Comparison of ENCODE assay signal across 17 cellular contexts in genomic region chr5:33118761-33119415, GRCh38.
DNase-seq lines count a peak whose midpoint lies in the region; ATAC-seq, FAIRE-seq and TF ChIP-seq lines count a peak whose summit lies in the region.
"Had no signal": no experiment of that assay in that cellular context is flagged by ENCODE, and none has a peak within 500 bp of the region (broad histone marks: within the 10 kb centered on the region; RNA-seq: fewer than 3 reads in every experiment).

No MANE protein-coding gene starts in this region.

- H3K27me3 ChIP-seq in MG63 (no peaks in the 10 kb centered on the region), endothelial cell of umbilical vein (ENCODE audit: control insufficient read depth in 2 of 2, insufficient read depth in 2 of 2, low read length in 2 of 2) (no peaks in the 10 kb centered on the region)
- H3K27me3 ChIP-seq: BLaER1 had no signal

- H3K4me3 ChIP-seq in MG63 = no peak overlapping the region
- no peak overlapping the region for H3K4me3 ChIP-seq in endothelial cell of umbilical vein (replicated peaks in 1 of 3; ENCODE audit: insufficient read depth in 1 of 3, low read depth in 1 of 3, low read length in 3 of 3)
- H3K4me3 ChIP-seq: BLaER1, PC-9 had no signal

- BruUV-seq in endothelial cell of umbilical vein (replicated peaks; lab: Mats Ljungman, UMichigan) = no TSS peak

- no peak for TF ChIP-seq CTCF in endothelial cell of umbilical vein (IDR thresholded peaks at IDR 0.05; ENCODE audit: extremely low read depth in 1 of 2, insufficient read depth in 1 of 2, low read depth in 1 of 2, low read length in 2 of 2)

- no peak for ATAC-seq in GM19395 (IDR thresholded peaks at IDR 0.05; ENCODE audit: unreplicated experiment)

- H3K27ac ChIP-seq in endothelial cell of umbilical vein (ENCODE audit: insufficient read depth, low read depth, low read length) = no peak overlapping the region
- H3K27ac ChIP-seq: BLaER1, HL-60, PC-9 had no signal

- H3K9me1 ChIP-seq in endothelial cell of umbilical vein (replicated peaks; ENCODE audit: control insufficient read depth, extremely low read depth, insufficient read depth, low read length) = no peaks in the 10 kb centered on the region

- H3K4me1 ChIP-seq in endothelial cell of umbilical vein (ENCODE audit: control insufficient read depth, extremely low read depth, insufficient read depth, low read length) = no peaks in the 10 kb centered on the region
- H3K4me1 ChIP-seq: BLaER1 had no signal

- intact Hi-C loops in endothelial cell of umbilical vein (cut with micrococcal nuclease) = no loop called here

- peaks cover 11% of the 10 kb centered on the region; the same call in 1 of the 2 replicates for H3K9me3 ChIP-seq in MG63
- no peaks in the 10 kb centered on the region for H3K9me3 ChIP-seq in endothelial cell of umbilical vein (replicated peaks; ENCODE audit: control insufficient read depth, insufficient read depth, low read length)
- H3K9me3 ChIP-seq: BLaER1 had no signal

- POLR2A ChIA-PET in endothelial cell of umbilical vein (lab: Charles Lee) = no interaction called here

- FAIRE-seq in endothelial cell of umbilical vein (lab: Jason Lieb, UNC) = peak; percentile 15

- H3K4me2 ChIP-seq in endothelial cell of umbilical vein (ENCODE audit: insufficient read depth, low read length) = no peak overlapping the region
- H3K4me2 ChIP-seq: BLaER1, PC-9 had no signal

- H3K9ac ChIP-seq in endothelial cell of umbilical vein (replicated peaks; ENCODE audit: extremely low read depth, insufficient read depth, low read length) = no peak overlapping the region
- H3K9ac ChIP-seq: BLaER1 had no signal

- TF ChIP-seq POLR2A in endothelial cell of umbilical vein (IDR thresholded peaks at IDR 0.05; ENCODE audit: low read depth, low read length) = no peak

- H3K79me2 ChIP-seq in endothelial cell of umbilical vein (ENCODE audit: control insufficient read depth, insufficient read depth, low read length) = no peaks in the 10 kb centered on the region

- dilution Hi-C loops in endothelial cell of umbilical vein (cut with MboI; ENCODE audit: extremely low pct_ligation_motif_present, low sequenced_read_pairs) = no loop called here

- no peaks in the 10 kb centered on the region for H4K20me1 ChIP-seq in endothelial cell of umbilical vein (replicated peaks; ENCODE audit: control insufficient read depth, extremely low read depth, insufficient read depth, low read length)
- H4K20me1 ChIP-seq: BLaER1 had no signal

- no peak overlapping the region for H2AFZ ChIP-seq in endothelial cell of umbilical vein (ENCODE audit: low read depth, low read length)

- CTCF ChIA-PET in endothelial cell of umbilical vein (lab: Charles Lee) = no interaction called here

- DNase-seq in GM03348 (ENCODE audit: low spot score) (peak; percentile 6), MG63 (peak; percentile 11), endothelial cell of umbilical vein (ENCODE audit: low read depth, low spot score) (no peak), kidney tubule cell (ENCODE audit: low spot score) (peak; percentile 8), SK-N-DZ (ENCODE audit: low spot score) (no peak), cortex of kidney (lab: John Stamatoyannopoulos, UW) (no peak), hypothalamus (lab: John Stamatoyannopoulos, UW) (no peak)
- DNase-seq: CD8-positive, alpha-beta memory T cell; NCI-H187 treated with DMSO at 0.1 percent for 48 hours; NCI-H2171; NCI-H446 treated with DMSO at 0.1 percent for 48 hours; NCI-H748 treated with DMSO at 0.1 percent for 48 hours; PC-9; Right ventricle myocardium superior had no signal

- H3K36me3 ChIP-seq in MG63 (no peaks in the 10 kb centered on the region), endothelial cell of umbilical vein (ENCODE audit: control insufficient read depth in 2 of 2, extremely low read depth in 1 of 2, insufficient read depth in 2 of 2, low read length in 2 of 2) (no peaks in the 10 kb centered on the region)
- H3K36me3 ChIP-seq: BLaER1 had no signal

TF ChIP-seq in endothelial cell of umbilical vein, 7 proteins besides CTCF, POLR2A, EP300 and RAD21:
- no peak for TF ChIP-seq MAX (IDR thresholded peaks at IDR 0.05; ENCODE audit: insufficient read depth, insufficient read length)
- no peak for TF ChIP-seq GATA2 (IDR thresholded peaks at IDR 0.05; ENCODE audit: insufficient read depth, insufficient read length, low read depth, low read length)
- TF ChIP-seq EZH2 (IDR thresholded peaks at IDR 0.05; ENCODE audit: borderline replicate concordance, low read depth, low read length, severe bottlenecking) = no peak
- TF ChIP-seq POLR2AphosphoS5 (IDR thresholded peaks at IDR 0.05; ENCODE audit: insufficient read depth, low read depth, low read length) = no peak
- TF ChIP-seq MYC (IDR thresholded peaks at IDR 0.05; ENCODE audit: low read depth, low read length) = no peak
- TF ChIP-seq JUN (IDR thresholded peaks at IDR 0.05; ENCODE audit: borderline replicate concordance, insufficient read depth, insufficient read length, low read depth) = no peak
- no peak for TF ChIP-seq FOS (IDR thresholded peaks at IDR 0.05; ENCODE audit: borderline replicate concordance, insufficient read depth, low read length)

Comparison
In these comparisons a context has a peak if more than half of its experiments do, and no peak if none do; other contexts are left out.
1. DNase-seq: peak in GM03348 (single experiment), MG63 (single experiment) and kidney tubule cell (single experiment); none in endothelial cell of umbilical vein (single experiment), SK-N-DZ (single experiment), cortex of kidney (single experiment) and hypothalamus (0 of 51).